21 cellular contexts compared by ENCODE assay signal in the genomic region with DNA sequence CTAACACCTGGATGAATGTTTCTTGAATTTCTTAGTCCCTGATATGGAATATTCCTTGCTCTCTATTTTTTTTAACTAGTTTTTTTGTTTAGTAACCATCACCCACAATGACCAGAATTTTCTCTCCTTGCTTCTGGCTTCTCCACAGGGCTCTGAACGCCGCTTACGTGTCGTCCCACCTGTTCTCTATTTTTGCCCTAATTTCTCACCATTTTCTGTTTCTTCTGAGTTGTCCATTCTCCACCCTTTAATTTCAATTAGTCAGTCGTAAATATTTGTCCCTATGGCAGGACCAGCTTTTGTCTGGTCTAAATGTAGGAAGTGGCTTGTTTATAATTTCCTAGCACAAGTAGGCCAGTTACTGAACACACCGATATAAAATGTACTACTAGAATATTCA. TPM values are rescaled to one million over a fixed set of nuclear protein-coding genes. Genes with fewer than 3 reads are reported as not detected.
"Had no signal": no experiment of that assay in that cellular context is flagged by ENCODE, and none has a peak within 500 bp of the region (broad histone marks: within the 10 kb centered on the region; RNA-seq: fewer than 3 reads in every experiment).

No MANE protein-coding gene starts in this region.

- ATAC-seq: HepG2 had no signal

- FAIRE-seq: HepG2, RCC 7860 had no signal

- DNase-seq: IMR-90, Karpas-422, KG1, MM.1S, NCI-H1092 treated with DMSO at 0.1 percent for 48 hours, NCI-H1436, NCI-H187 treated with DMSO at 0.1 percent for 48 hours, NCI-H2029 treated with DMSO at 0.1 percent for 48 hours, NCI-H2171 treated with DMSO at 0.1 percent for 48 hours, NCI-H226, NCI-H446, NCI-H510A, NCI-H524 treated with DMSO at 0.1 percent for 48 hours, NCI-H774, Right ventricle myocardium superior, RPMI8226, SIG-M5 had no signal

- H3K4me1 ChIP-seq: SJSA1 had no signal

- H3K27ac ChIP-seq: SJSA1, SK-N-MC had no signal

- H3K4me3 ChIP-seq: SJSA1, SK-N-MC had no signal

- H3K9me3 ChIP-seq: SJSA1 had no signal

RNA-seq across cellular contexts. Expression of gene PLCB4, which starts 52.3 kb away (rescaled TPM):
- total RNA-seq: HepG2 had no signal
